ENCODE assay signal across 9 cellular contexts in genomic region chr3:66039590-66039887, GRCh38. TPM values are rescaled to one million over a fixed set of nuclear protein-coding genes. Genes with fewer than 3 reads are reported as not detected.
A peak's percentile ranks its signal among the peaks of the same experiment; 100 is the strongest.
DNase-seq lines count a peak whose midpoint lies in the region; ATAC-seq, FAIRE-seq and TF ChIP-seq lines count a peak whose summit lies in the region.
"Had no signal": no experiment of that assay in that cellular context is flagged by ENCODE, and none has a peak within 500 bp of the region (broad histone marks: within the 10 kb centered on the region; RNA-seq: fewer than 3 reads in every experiment).

No MANE protein-coding gene starts in this region.

- peak overlapping the region; percentile 81; the same call in 1 of the 2 replicates for H2BK20ac ChIP-seq in IMR-90 (ENCODE audit: low read depth, low read length)

- in situ Hi-C loops in IMR-90 (cut with MboI; ENCODE audit: low sequenced_read_pairs) = no loop called here
- in situ Hi-C loops in HepG2 (cut with HindIII; ENCODE audit: extremely low pct_ligation_motif_present, low pct_unique_long_range_greater_than_20kb) = no loop called here

- H2AK5ac ChIP-seq in IMR-90 (ENCODE audit: low read depth, low read length) = peak overlapping the region; percentile 99; the same call in 1 of the 2 replicates

- peak overlapping the region; percentile 92 for H3K4me3 ChIP-seq in A549
- H3K4me3 ChIP-seq in IMR-90 (ENCODE audit: insufficient read depth, low read depth, low read length) = peak overlapping the region; percentile 54
- H3K4me3 ChIP-seq in HepG2 (replicated peaks in 1 of 3; ENCODE audit: insufficient read depth in 1 of 3, low read depth in 2 of 3, low read length in 3 of 3) = peak overlapping the region; percentile 85 to 92 (median 87)
- peak overlapping the region; percentile 75 to 79 for H3K4me3 ChIP-seq in tibial artery

- WGBS in A549 (ENCODE audit: missing lambda C conversion rate) = 0% methylated on average over 1 of the region's 20 CpGs
- WGBS in IMR-90 (ENCODE audit: extremely low coverage in 2 of 2, insufficient read length in 1 of 2), 2 experiments = 11% methylated on average over 11 of the region's 20 CpGs; no CpG with 5 or more reads in 1 of the 2 experiments
- 2% methylated on average over 8 of the region's 20 CpGs for WGBS in HepG2 (ENCODE audit: low lambda C conversion rate)

- H3K27me3 ChIP-seq in IMR-90 (ENCODE audit: control insufficient read depth, insufficient read depth, low read length) (no peaks in the 10 kb centered on the region), HepG2 (ENCODE audit: control insufficient read depth in 1 of 2, insufficient read depth in 2 of 2, low read length in 2 of 2) (no peaks in the 10 kb centered on the region; a peak in 1 of 5 replicates), tibial artery (no peaks in the 10 kb centered on the region)

- peaks cover 6 to 46% of the 10 kb centered on the region in 2 experiments; a peak in 3 of 4 replicates for H3K79me1 ChIP-seq in IMR-90 (ENCODE audit: low read depth in 1 of 2, low read length in 2 of 2)

- FAIRE-seq in A549 (lab: Jason Lieb, UNC) = no peak
- FAIRE-seq in HepG2 (lab: Jason Lieb, UNC) = no peak
- FAIRE-seq: GM12878 had no signal

- H4K5ac ChIP-seq in IMR-90 (ENCODE audit: low read depth, low read length) = peak overlapping the region; percentile 87

- peak overlapping the region; percentile 45 for H3K18ac ChIP-seq in IMR-90 (ENCODE audit: low read depth, low read length)

- H2AK9ac ChIP-seq in IMR-90 (replicated peaks; ENCODE audit: low read depth, low read length, poor library complexity) = peak overlapping the region; percentile 86

- intact Hi-C loops in IMR-90 (cut with micrococcal nuclease) = loop anchor here (5.0 kb wide), 3 partner anchors 78 to 252 kb away; no protein-coding TSS in a partner anchor
- intact Hi-C loops in HepG2 (cut with micrococcal nuclease; ENCODE audit: unreplicated experiment) = loop anchor here (2.0 to 10.0 kb wide), 5 partner anchors 37 to 252 kb away; no protein-coding TSS in a partner anchor
- intact Hi-C loops in tibial artery (cut with DNase I; ENCODE audit: low total_unique reads) = loop anchor here (5.0 to 10.0 kb wide), 4 partner anchors 65 to 252 kb away; no protein-coding TSS in a partner anchor

- CTCF ChIA-PET in A549 (lab: Yijun Ruan, JAX) = interaction anchor here (1.2 kb wide), 2 partner anchors 77 to 99 kb away, joined by 3 to 5 read pairs; no protein-coding TSS in a partner anchor
- CTCF ChIA-PET in IMR-90 (lab: Yijun Ruan, JAX) = interaction anchor here (0.5 to 0.9 kb wide), 2 partner anchors 98 to 127 kb away, joined by 3 to 4 read pairs; no protein-coding TSS in a partner anchor
- CTCF ChIA-PET in HepG2 (lab: Yijun Ruan, JAX; ENCODE audit: low intra/inter-chr PET ratio, low total read pairs) = no interaction called here

- H3K14ac ChIP-seq in IMR-90 (replicated peaks; ENCODE audit: low read depth, low read length) = peak overlapping the region; percentile 95

- H3K4me1 ChIP-seq in A549 (peaks cover 14% of the 10 kb centered on the region; the same call in 2 of the 3 replicates), IMR-90 (ENCODE audit: control insufficient read depth, insufficient read depth, low read length) (peaks cover 29% of the 10 kb centered on the region), HepG2 (ENCODE audit: insufficient read depth, low read length) (peaks cover 48% of the 10 kb centered on the region), tibial artery (peaks cover 0 to 25% (median 12%) of the 10 kb centered on the region in 4 donors)

- peaks cover 14% of the 10 kb centered on the region; the same call in 1 of the 2 replicates for H4K20me1 ChIP-seq in IMR-90 (ENCODE audit: insufficient read depth, low read length)
- peaks cover 13% of the 10 kb centered on the region for H4K20me1 ChIP-seq in HepG2 (ENCODE audit: insufficient read depth, low read length)

- H3K79me2 ChIP-seq in HepG2 (ENCODE audit: insufficient read depth, low read length) = peaks cover 36% of the 10 kb centered on the region

- BruUV-seq in IMR-90 (replicated peaks; lab: Mats Ljungman, UMichigan) (no TSS peak), HepG2 (replicated peaks; lab: Mats Ljungman, UMichigan) (no TSS peak)

- POLR2A ChIA-PET in A549 (lab: Yijun Ruan, JAX) (interaction anchor here (0.7 to 0.8 kb wide), 2 partner anchors 37 to 75 kb away, joined by 3 read pairs; no protein-coding TSS in a partner anchor), IMR-90 (lab: Charles Lee; ENCODE audit: unreplicated experiment) (no interaction called here), HepG2 (lab: Yijun Ruan, JAX) (interaction anchor here (1.2 kb wide), 1 partner anchor 8 kb away, joined by 3 read pairs; no protein-coding TSS in a partner anchor)

- TF ChIP-seq RAD21 in A549 (conservative IDR thresholded peaks at IDR 0.05 in 1 of 2, IDR thresholded peaks at IDR 0.05 in 1 of 2) (no peak), IMR-90 (IDR thresholded peaks at IDR 0.05; ENCODE audit: low read length) (no peak), HepG2 (CRISPR knock-in tag; IDR thresholded peaks at IDR 0.05) (no peak)

- H3K9ac ChIP-seq in IMR-90 (ENCODE audit: low read depth, low read length) = peak overlapping the region; percentile 76
- peak overlapping the region; percentile 82 for H3K9ac ChIP-seq in HepG2 (ENCODE audit: insufficient read depth, low read depth, low read length)

- peak overlapping the region; percentile 94 for H3K4ac ChIP-seq in IMR-90 (ENCODE audit: low read depth, low read length)

- peak overlapping the region; percentile 97; the same call in 2 of the 3 replicates for H2BK15ac ChIP-seq in IMR-90 (ENCODE audit: low read depth, low read length)

- peak overlapping the region; percentile 91 for H3K56ac ChIP-seq in IMR-90 (ENCODE audit: extremely low read depth, insufficient read depth, low read length)

- peaks cover 23% of the 10 kb centered on the region for H3K9me1 ChIP-seq in IMR-90 (ENCODE audit: insufficient read depth, low read length)

- H3K36me3 ChIP-seq in IMR-90 (ENCODE audit: control insufficient read depth, insufficient read depth, low read length) (no peaks in the 10 kb centered on the region), HepG2 (replicated peaks in 1 of 2; ENCODE audit: control insufficient read depth in 1 of 2, insufficient read depth in 2 of 2, low read length in 2 of 2) (0 out of 5 replicates have a peak, but pooled peaks cover 0 to 1% of the 10 kb centered on the region in 2 experiments), tibial artery (no peaks in the 10 kb centered on the region)

- peak overlapping the region; percentile 84 for H2BK5ac ChIP-seq in IMR-90 (ENCODE audit: low read depth, low read length, poor library complexity, severe bottlenecking)

- dilution Hi-C loops in IMR-90 (cut with HindIII; ENCODE audit: low sequenced_read_pairs, unreplicated experiment) = no loop called here

- H2BK120ac ChIP-seq in IMR-90 (ENCODE audit: low read depth, low read length) = peak overlapping the region; percentile 92

- peak; percentile 50 to 61 for ATAC-seq in A549
- peak; percentile 5 for ATAC-seq in IMR-90 (ENCODE audit: low read depth)
- ATAC-seq in HepG2 = peak; percentile 40

- peak overlapping the region; percentile 93 for H4K91ac ChIP-seq in IMR-90 (ENCODE audit: insufficient read depth, low read depth, low read length)

- no peak for TF ChIP-seq EP300 in A549 (IDR thresholded peaks at IDR 0.05)
- TF ChIP-seq EP300 in HepG2 (IDR thresholded peaks at IDR 0.05; ENCODE audit: low read depth in 2 of 2, low read length in 2 of 2) = no peak
- TF ChIP-seq EP300 in HepG2 (CRISPR knock-in tag; IDR thresholded peaks at IDR 0.05; ENCODE audit: borderline replicate concordance) = no peak

- H3K9me3 ChIP-seq in A549 = no peaks in the 10 kb centered on the region
- H3K9me3 ChIP-seq in IMR-90 (ENCODE audit: control insufficient read depth, insufficient read depth, low read length) = no peaks in the 10 kb centered on the region
- no peaks in the 10 kb centered on the region for H3K9me3 ChIP-seq in HepG2 (ENCODE audit: low read length)
- no peaks in the 10 kb centered on the region for H3K9me3 ChIP-seq in tibial artery

- H3K27ac ChIP-seq in A549 (peak overlapping the region; percentile 93 to 95), IMR-90 (ENCODE audit: insufficient read depth, low read length) (peak overlapping the region; percentile 86), cingulate gyrus (ENCODE audit: low read depth, low read length) (peak overlapping the region; percentile 81), HepG2 (ENCODE audit: extremely low read length, insufficient read depth, low read length) (peak overlapping the region; percentile 98), tibial artery (peak overlapping the region; percentile 95)

- TF ChIP-seq POLR2A in A549 (IDR thresholded peaks at IDR 0.05; ENCODE audit: low read length) = no peak
- no peak for TF ChIP-seq POLR2A in IMR-90 (IDR thresholded peaks at IDR 0.05; ENCODE audit: low read depth, low read length)
- no peak for TF ChIP-seq POLR2A in HepG2 (IDR thresholded peaks at IDR 0.05; ENCODE audit: insufficient read depth in 1 of 2, low read depth in 2 of 2, low read length in 2 of 2)

- TF ChIP-seq CTCF in A549 (IDR thresholded peaks at IDR 0.05) (no peak), IMR-90 (conservative IDR thresholded peaks at IDR 0.05; ENCODE audit: low read depth, low read length) (no peak), HepG2 (CRISPR knock-in tag; IDR thresholded peaks at IDR 0.05) (peak; percentile 34), tibial artery (IDR thresholded peaks at IDR 0.05) (no peak)

- peak overlapping the region; percentile 85 to 90 for H4K8ac ChIP-seq in IMR-90 (ENCODE audit: low read depth in 2 of 2, low read length in 2 of 2)

- peak overlapping the region; percentile 91 for H3K23ac ChIP-seq in IMR-90 (ENCODE audit: low read depth, low read length)

- H3K4me2 ChIP-seq in A549 = peak overlapping the region; percentile 82
- peak overlapping the region; percentile 75 for H3K4me2 ChIP-seq in IMR-90 (ENCODE audit: low read depth, low read length)
- H3K4me2 ChIP-seq in HepG2 (ENCODE audit: low read depth, low read length) = peak overlapping the region; percentile 88

- DNase-seq in A549 (ENCODE audit: low read depth in 1 of 2, low spot score in 1 of 2) (peak; percentile 31 to 35), IMR-90 (no peak), HepG2 (ENCODE audit: low spot score) (peak; percentile 24), tibial artery (peak; percentile 27 to 72), NCI-H1048 (lab: John Stamatoyannopoulos, UW) (no peak), NOMO-1 (lab: John Stamatoyannopoulos, UW; ENCODE audit: unreplicated experiment in 2 of 2) (no peak), DMS153 treated with DMSO at 0.1 percent for 48 hours (lab: John Stamatoyannopoulos, UW; ENCODE audit: unreplicated experiment) (no peak)

- peak overlapping the region; percentile 91 for H2AFZ ChIP-seq in IMR-90 (replicated peaks; ENCODE audit: low read length, poor library complexity)
- peak overlapping the region; percentile 70 for H2AFZ ChIP-seq in HepG2 (ENCODE audit: low read length)

RNA-seq across cellular contexts. Expression of gene MAGI1, which starts 0.8 kb away (rescaled TPM):
- polyA plus RNA-seq in A549 (2011; rRNA removed) (6.6 and 6.8 TPM in 2 replicates), A549 (2017; fragmentation: RNase III; extraction: RNeasy Plus Mini Kit Qiagen cat#74134 plus additional on column Dnase treatment) (4.0 to 5.1 TPM (median 4.7 TPM) in 3 replicates), IMR-90 (2012; rRNA removed) (14.4 and 14.5 TPM in 2 replicates), HepG2 (2011; rRNA removed) (22.2 and 24.6 TPM in 2 replicates)
- polyA plus RNA-seq in A549 (2012; cell fraction: cytosol; rRNA removed) = 2.5 and 3.1 TPM in 2 replicates
- polyA plus RNA-seq in A549 (2012; cell fraction: nucleus; rRNA removed) = 3.6 and 4.7 TPM in 2 replicates
- 9.7 and 10.2 TPM in 2 replicates for polyA minus RNA-seq in A549 (2011; rRNA and poly(A)+ RNA removed)
- total RNA-seq in IMR-90 (2012; rRNA removed) (24.2 and 26.4 TPM in 2 replicates), HepG2 (2016; rRNA removed; fragmentation: Illumina TruSeq; extraction: Trizol) (25.3 and 26.0 TPM in 2 replicates)
- 6.6 and 8.8 TPM in 2 replicates for polyA plus RNA-seq in IMR-90 (2012; cell fraction: cytosol; rRNA removed)
- 20.8 and 44.3 TPM in 2 replicates for polyA plus RNA-seq in IMR-90 (2012; cell fraction: nucleus; rRNA removed; ENCODE audit: low replicate concordance)
- total RNA-seq in HepG2 (2016; cell fraction: cytosol; rRNA removed; fragmentation: Illumina TruSeq; extraction: Trizol; ENCODE audit: low read depth) = 19.7 and 22.4 TPM in 2 replicates
- total RNA-seq in HepG2 (2016; cell fraction: insoluble cytoplasmic fraction; rRNA removed; fragmentation: Illumina TruSeq; extraction: Trizol) = 20.3 and 24.5 TPM in 2 replicates
- 13.5 and 15.2 TPM in 2 replicates for total RNA-seq in HepG2 (2016; cell fraction: membrane; rRNA removed; fragmentation: Illumina TruSeq; extraction: Trizol)
- total RNA-seq in HepG2 (2016; cell fraction: nucleus; rRNA removed; fragmentation: Illumina TruSeq; extraction: Trizol) = 38.6 and 46.5 TPM in 2 replicates
- 16.2 and 18.5 TPM in 2 replicates for polyA plus RNA-seq in HepG2 (2011; cell fraction: cytosol; rRNA removed)
- polyA plus RNA-seq in HepG2 (2011; cell fraction: nucleus; rRNA removed) = 39.9 and 44.0 TPM in 2 replicates
- 22.8 and 24.7 TPM in 2 replicates for polyA plus RNA-seq in HepG2 (2012)
- 0.42 and 0.67 TPM in 2 replicates for polyA plus RNA-seq in HepG2 (2016; cell fraction: cytosol; fragmentation: Illumina TruSeq; extraction: Trizol; ENCODE audit: low read depth)
- polyA plus RNA-seq in HepG2 (2016; cell fraction: insoluble cytoplasmic fraction; fragmentation: Illumina TruSeq; extraction: Trizol; ENCODE audit: low read depth) = 12.8 and 14.8 TPM in 2 replicates
- 1.3 and 1.8 TPM in 2 replicates for polyA plus RNA-seq in HepG2 (2016; cell fraction: membrane; fragmentation: Illumina TruSeq; extraction: Trizol; ENCODE audit: low read depth)
- 24.7 and 30.8 TPM in 2 replicates for polyA plus RNA-seq in HepG2 (2016; cell fraction: nucleus; fragmentation: Illumina TruSeq; extraction: Trizol; ENCODE audit: insufficient read depth, low read depth)
- polyA minus RNA-seq in HepG2 (2011; rRNA and poly(A)+ RNA removed; ENCODE audit: low replicate concordance) = 5.0 and 41.6 TPM in 2 replicates
- polyA minus RNA-seq in HepG2 (2011; cell fraction: cytosol; rRNA and poly(A)+ RNA removed) = 24.9 and 26.3 TPM in 2 replicates
- polyA minus RNA-seq in HepG2 (2011; cell fraction: nucleus; rRNA and poly(A)+ RNA removed) = 140 and 147 TPM in 2 replicates

Comparison
In these comparisons a context has a peak if more than half of its experiments do, and no peak if none do; other contexts are left out.
1. ATAC-seq: peak in every context shown above with its lines; median percentile 56 in A549; 40 in HepG2; 5 in IMR-90.
2. DNase-seq: peak in A549 (2 of 2), HepG2 (single experiment) and tibial artery (2 of 2); none in IMR-90 (single experiment), NCI-H1048 (single experiment), NOMO-1 (0 of 2) and DMS153 treated with DMSO at 0.1 percent for 48 hours (single experiment).
3. Of the 38 proteins assayed by ChIP-seq in both HepG2 and A549: peak only in HepG2: CTCF and PHF8; only in A549: none; in both: none; in neither: 35; mixed calls (peak in some experiments, not most) for 1.
4. Peak in every context shown above with its lines, with median percentiles within 50 percentile points of each other: H3K27ac ChIP-seq, H3K4me2 ChIP-seq and H3K4me3 ChIP-seq.